In genomic region chr20:62743777-62744317, GRCh38 we compare ENCODE assay signal across 17 cellular contexts. TPM values are rescaled to one million over a fixed set of nuclear protein-coding genes. Genes with fewer than 3 reads are reported as not detected.
"Had no signal": no experiment of that assay in that cellular context is flagged by ENCODE, and none has a peak within 500 bp of the region (broad histone marks: within the 10 kb centered on the region; RNA-seq: fewer than 3 reads in every experiment).

No MANE protein-coding gene starts in this region.

- H3K4me3 Mint-ChIP-seq: activated B cell treated with CpG ODN at 0.5 μM for 24 hours; activated CD8-positive, alpha-beta memory T cell treated with anti-CD3 and anti-CD28 coated beads, Interleukin-2, amount 10 ng/mL, durations not matched to agents 7 days and 5 days; activated naive CD4-positive, alpha-beta T cell treated with anti-CD3 and anti-CD28 coated beads, Interleukin-2, amount 50 U/mL, for 24 hours; activated T-cell treated with anti-CD3 and anti-CD28 coated beads, Interleukin-2, amount 50 U/mL, for 72 hours; memory B cell; T-helper 1 cell treated with Interleukin-12 subunit alpha and Interleukin-12 subunit beta and Interleukin-4 antibody, amounts not matched to agents 30 μg/mL and 1 μg/mL, for 36 hours had no signal

- FAIRE-seq: pancreas, TTC549 had no signal

- H3K27ac Mint-ChIP-seq: activated B cell treated with CpG ODN at 0.5 μM for 24 hours; activated CD8-positive, alpha-beta memory T cell treated with anti-CD3 and anti-CD28 coated beads, Interleukin-2, amount 10 ng/mL, durations not matched to agents 7 days and 5 days; activated naive CD4-positive, alpha-beta T cell treated with anti-CD3 and anti-CD28 coated beads, Interleukin-2, amount 50 U/mL, for 24 hours; activated T-cell treated with anti-CD3 and anti-CD28 coated beads, Interleukin-2, amount 50 U/mL, for 72 hours; memory B cell; T-helper 1 cell treated with Interleukin-12 subunit alpha and Interleukin-12 subunit beta and Interleukin-4 antibody, amounts not matched to agents 30 μg/mL and 1 μg/mL, for 36 hours had no signal

- DNase-seq: activated B cell treated with CpG ODN at 0.5 μM for 24 hours; activated CD4-positive, alpha-beta T cell treated with anti-CD3 and anti-CD28 coated beads, Interleukin-2, amount 50 U/mL, for 1 hour; activated CD8-positive, alpha-beta memory T cell treated with anti-CD3 and anti-CD28 coated beads, Interleukin-2, amount 10 ng/mL, durations not matched to agents 7 days and 5 days; activated T-cell treated with anti-CD3 and anti-CD28 coated beads, Interleukin-2, amount 50 U/mL, for 72 hours; brain microvascular endothelial cell; hypothalamus; stimulated activated CD4-positive, alpha-beta T cell treated with anti-CD3 and anti-CD28 coated beads, Interleukin-4, amount 100 ng/mL, for 4 hours; uterus had no signal

- H3K4me3 ChIP-seq: dorsolateral prefrontal cortex, esophagus muscularis mucosa, pancreas, uterus had no signal

- ATAC-seq: activated CD8-positive, alpha-beta memory T cell treated with anti-CD3 and anti-CD28 coated beads, Interleukin-2, amount 10 ng/mL, durations not matched to agents 7 days and 5 days; activated T-cell treated with anti-CD3 and anti-CD28 coated beads, Interleukin-2, amount 50 U/mL, for 72 hours; pancreas; SK-N-SH treated with all-trans-retinoic acid at 6 μM for 48 hours had no signal

- H3K4me1 ChIP-seq: pancreas, uterus had no signal

- H3K27me3 Mint-ChIP-seq: activated B cell treated with CpG ODN at 0.5 μM for 24 hours; activated naive CD4-positive, alpha-beta T cell treated with anti-CD3 and anti-CD28 coated beads, Interleukin-2, amount 50 U/mL, for 24 hours had no signal

- H3K27me3 ChIP-seq: brain microvascular endothelial cell, pancreas had no signal

- H3K9me3 Mint-ChIP-seq: activated naive CD4-positive, alpha-beta T cell treated with anti-CD3 and anti-CD28 coated beads, Interleukin-2, amount 50 U/mL, for 24 hours; activated T-cell treated with anti-CD3 and anti-CD28 coated beads, Interleukin-2, amount 50 U/mL, for 72 hours; T-helper 1 cell treated with Interleukin-12 subunit alpha and Interleukin-12 subunit beta and Interleukin-4 antibody, amounts not matched to agents 30 μg/mL and 1 μg/mL, for 36 hours had no signal

- H3K9me3 ChIP-seq: esophagus muscularis mucosa, pancreas, uterus had no signal

- H3K36me3 ChIP-seq: brain microvascular endothelial cell, esophagus muscularis mucosa, pancreas, uterus had no signal

- H3K36me3 Mint-ChIP-seq: activated CD8-positive, alpha-beta memory T cell treated with anti-CD3 and anti-CD28 coated beads, Interleukin-2, amount 10 ng/mL, durations not matched to agents 7 days and 5 days; activated naive CD4-positive, alpha-beta T cell treated with anti-CD3 and anti-CD28 coated beads, Interleukin-2, amount 50 U/mL, for 24 hours had no signal

- H3K27ac ChIP-seq: brain microvascular endothelial cell, dorsolateral prefrontal cortex, esophagus muscularis mucosa, pancreas, uterus had no signal

RNA-seq across cellular contexts. Expression of gene NTSR1, which starts 35.2 kb away (rescaled TPM):
- total RNA-seq: activated B cell treated with CpG ODN at 0.5 μM for 24 hours; activated CD8-positive, alpha-beta memory T cell treated with anti-CD3 and anti-CD28 coated beads, Interleukin-2, amount 10 ng/mL, durations not matched to agents 7 days and 5 days; activated T-cell treated with anti-CD3 and anti-CD28 coated beads, Interleukin-2, amount 50 U/mL, for 72 hours; renal cortical epithelial cell; uterus had no signal
